ENCODE assay signal across 9 cellular contexts in the genomic region with DNA sequence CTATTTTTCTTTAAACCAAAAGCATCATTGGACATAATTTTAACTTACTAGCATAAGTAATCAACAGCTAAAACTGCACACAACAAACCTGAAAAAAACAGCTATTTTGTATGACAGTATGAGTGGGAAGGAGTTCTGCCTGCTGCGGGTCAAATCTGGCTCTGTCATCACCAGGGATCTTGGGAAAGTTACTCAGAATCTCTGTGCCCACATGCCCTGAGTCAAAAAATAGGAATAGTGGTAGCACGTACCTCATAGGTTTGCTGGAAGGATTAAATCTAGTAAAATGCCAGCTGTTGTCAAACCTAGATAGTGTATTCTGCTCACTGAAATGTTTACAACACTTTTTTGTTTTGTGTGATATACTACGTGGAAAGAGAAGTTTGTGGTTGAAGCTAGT. TPM values are rescaled to one million over a fixed set of nuclear protein-coding genes. Genes with fewer than 3 reads are reported as not detected.
A peak's percentile ranks its signal among the peaks of the same experiment; 100 is the strongest.
DNase-seq lines count a peak whose midpoint lies in the region; ATAC-seq and TF ChIP-seq lines count a peak whose summit lies in the region.
"Had no signal": no experiment of that assay in that cellular context is flagged by ENCODE, and none has a peak within 500 bp of the region (broad histone marks: within the 10 kb centered on the region; RNA-seq: fewer than 3 reads in every experiment).

No MANE protein-coding gene starts in this region.

- peaks cover 25% of the 10 kb centered on the region for H3K36me3 Mint-ChIP-seq in activated CD8-positive, alpha-beta T cell treated with anti-CD3 and anti-CD28 coated beads, Interleukin-2, amount 10 ng/mL, durations not matched to agents 7 days and 5 days (ENCODE audit: low read depth)
- peaks cover 19 to 35% of the 10 kb centered on the region in 2 donors for H3K36me3 Mint-ChIP-seq in stimulated activated naive B cell treated with anti-CD40 and anti-IgM and Interleukin-4, amounts not matched to agents 10 μg/mL and 1 μg/mL and 100 μg/mL, for 72 hours

- DNase-seq in HFF-Myc (ENCODE audit: extremely low read depth, low read depth), result no peak
- DNase-seq in activated CD8-positive, alpha-beta T cell treated with anti-CD3 and anti-CD28 coated beads, Interleukin-2, amount 10 ng/mL, durations not matched to agents 7 days and 5 days, result no peak
- DNase-seq in stimulated activated naive B cell treated with anti-CD40 and anti-IgM and Interleukin-4, amounts not matched to agents 10 μg/mL and 1 μg/mL and 100 μg/mL, for 72 hours, result no peak
- no peak for DNase-seq in GM19240 (ENCODE audit: insufficient read length, low spot score)
- no peak for DNase-seq in activated CD8-positive, alpha-beta memory T cell treated with anti-CD3 and anti-CD28 coated beads, Interleukin-2, amount 50 U/mL, for 4 hours
- DNase-seq in sciatic nerve (ENCODE audit: low spot score), result no peak

- H3K27ac Mint-ChIP-seq in activated CD8-positive, alpha-beta T cell treated with anti-CD3 and anti-CD28 coated beads, Interleukin-2, amount 10 ng/mL, durations not matched to agents 7 days and 5 days, result peak overlapping the region; percentile 99
- H3K27ac Mint-ChIP-seq in stimulated activated naive B cell treated with anti-CD40 and anti-IgM and Interleukin-4, amounts not matched to agents 10 μg/mL and 1 μg/mL and 100 μg/mL, for 72 hours, result no peak overlapping the region

- peaks cover 28% of the 10 kb centered on the region for H3K4me1 Mint-ChIP-seq in activated CD8-positive, alpha-beta T cell treated with anti-CD3 and anti-CD28 coated beads, Interleukin-2, amount 10 ng/mL, durations not matched to agents 7 days and 5 days (ENCODE audit: low read depth)
- peaks cover 13 to 41% of the 10 kb centered on the region in 2 donors for H3K4me1 Mint-ChIP-seq in stimulated activated naive B cell treated with anti-CD40 and anti-IgM and Interleukin-4, amounts not matched to agents 10 μg/mL and 1 μg/mL and 100 μg/mL, for 72 hours

- intact Hi-C loops in sciatic nerve (cut with DNase I), result no loop called here

- H3K4me3 Mint-ChIP-seq in activated CD8-positive, alpha-beta T cell treated with anti-CD3 and anti-CD28 coated beads, Interleukin-2, amount 10 ng/mL, durations not matched to agents 7 days and 5 days, result peak overlapping the region; percentile 94
- H3K4me3 Mint-ChIP-seq in stimulated activated naive B cell treated with anti-CD40 and anti-IgM and Interleukin-4, amounts not matched to agents 10 μg/mL and 1 μg/mL and 100 μg/mL, for 72 hours, result peak overlapping the region; percentile 94 to 99

- TF ChIP-seq CTCF in HFF-Myc (IDR thresholded peaks at IDR 0.05; ENCODE audit: low read depth, low read length, missing control alignments), result no peak

- H3K27me3 Mint-ChIP-seq in activated CD8-positive, alpha-beta T cell treated with anti-CD3 and anti-CD28 coated beads, Interleukin-2, amount 10 ng/mL, durations not matched to agents 7 days and 5 days (ENCODE audit: low read depth), result peaks cover 12% of the 10 kb centered on the region
- H3K27me3 Mint-ChIP-seq in stimulated activated naive B cell treated with anti-CD40 and anti-IgM and Interleukin-4, amounts not matched to agents 10 μg/mL and 1 μg/mL and 100 μg/mL, for 72 hours, result no peaks in the 10 kb centered on the region

- CTCF ChIA-PET in activated CD8-positive, alpha-beta T cell treated with anti-CD3 and anti-CD28 coated beads, Interleukin-2, amount 10 ng/mL, durations not matched to agents 7 days and 5 days (lab: Charles Lee), result interaction anchor here (0.9 to 7.1 kb wide), 9 partner anchors 9 to 485 kb away, joined by 3 to 41 read pairs (median 8); a partner anchor contains a TSS

- POLR2A ChIA-PET in activated CD8-positive, alpha-beta T cell treated with anti-CD3 and anti-CD28 coated beads, Interleukin-2, amount 10 ng/mL, durations not matched to agents 7 days and 5 days (lab: Charles Lee), result interaction anchor here (0.6 to 4.5 kb wide), 16 partner anchors 8 to 1231 kb away, joined by 3 to 80 read pairs (median 5); a partner anchor contains a TSS

- no peaks in the 10 kb centered on the region for H3K9me3 Mint-ChIP-seq in activated CD8-positive, alpha-beta T cell treated with anti-CD3 and anti-CD28 coated beads, Interleukin-2, amount 10 ng/mL, durations not matched to agents 7 days and 5 days (ENCODE audit: insufficient read depth)
- H3K9me3 Mint-ChIP-seq in stimulated activated naive B cell treated with anti-CD40 and anti-IgM and Interleukin-4, amounts not matched to agents 10 μg/mL and 1 μg/mL and 100 μg/mL, for 72 hours, result no peaks in the 10 kb centered on the region

- H3K4me3 ChIP-seq in HFF-Myc (replicated peaks; ENCODE audit: low read depth, low read length) (peak overlapping the region; percentile 66), iPS-11a (ENCODE audit: low read depth, low read length) (peak overlapping the region; percentile 94)

- ATAC-seq in activated CD8-positive, alpha-beta T cell treated with anti-CD3 and anti-CD28 coated beads, Interleukin-2, amount 10 ng/mL, durations not matched to agents 7 days and 5 days, result no peak
- no peak for ATAC-seq in stimulated activated naive B cell treated with anti-CD40 and anti-IgM and Interleukin-4, amounts not matched to agents 10 μg/mL and 1 μg/mL and 100 μg/mL, for 72 hours (replicated peaks)
- ATAC-seq in HG03139 (IDR thresholded peaks at IDR 0.05; ENCODE audit: unreplicated experiment), result no peak
- ATAC-seq in sciatic nerve, result no peak

RNA-seq across cellular contexts. Expression of a gene that starts 1.1 kb away (rescaled TPM):
- total RNA-seq in activated CD8-positive, alpha-beta T cell treated with anti-CD3 and anti-CD28 coated beads, Interleukin-2, amount 10 ng/mL, durations not matched to agents 7 days and 5 days, result 10 to 100 TPM; 10.0 to 10.2 TPM
- total RNA-seq in sciatic nerve, result 46.5 TPM

RNA-seq across cellular contexts. Expression of a gene that starts 33.9 kb away (rescaled TPM):
- total RNA-seq in activated CD8-positive, alpha-beta T cell treated with anti-CD3 and anti-CD28 coated beads, Interleukin-2, amount 10 ng/mL, durations not matched to agents 7 days and 5 days, result 10 to 100 TPM; 35.6 to 38.0 TPM
- total RNA-seq in sciatic nerve, result 88.8 TPM

RNA-seq across cellular contexts. Expression of a gene that starts 44.7 kb away (rescaled TPM):
- total RNA-seq in activated CD8-positive, alpha-beta T cell treated with anti-CD3 and anti-CD28 coated beads, Interleukin-2, amount 10 ng/mL, durations not matched to agents 7 days and 5 days, result not detected
- total RNA-seq in sciatic nerve, result not detected
- total RNA-seq: T-helper 1 cell treated with Interleukin-12 subunit alpha and Interleukin-12 subunit beta and Interleukin-4 antibody, amounts not matched to agents 30 ng/mL and 1 ng/mL, for 36 hours had no signal
